In the genomic region with DNA sequence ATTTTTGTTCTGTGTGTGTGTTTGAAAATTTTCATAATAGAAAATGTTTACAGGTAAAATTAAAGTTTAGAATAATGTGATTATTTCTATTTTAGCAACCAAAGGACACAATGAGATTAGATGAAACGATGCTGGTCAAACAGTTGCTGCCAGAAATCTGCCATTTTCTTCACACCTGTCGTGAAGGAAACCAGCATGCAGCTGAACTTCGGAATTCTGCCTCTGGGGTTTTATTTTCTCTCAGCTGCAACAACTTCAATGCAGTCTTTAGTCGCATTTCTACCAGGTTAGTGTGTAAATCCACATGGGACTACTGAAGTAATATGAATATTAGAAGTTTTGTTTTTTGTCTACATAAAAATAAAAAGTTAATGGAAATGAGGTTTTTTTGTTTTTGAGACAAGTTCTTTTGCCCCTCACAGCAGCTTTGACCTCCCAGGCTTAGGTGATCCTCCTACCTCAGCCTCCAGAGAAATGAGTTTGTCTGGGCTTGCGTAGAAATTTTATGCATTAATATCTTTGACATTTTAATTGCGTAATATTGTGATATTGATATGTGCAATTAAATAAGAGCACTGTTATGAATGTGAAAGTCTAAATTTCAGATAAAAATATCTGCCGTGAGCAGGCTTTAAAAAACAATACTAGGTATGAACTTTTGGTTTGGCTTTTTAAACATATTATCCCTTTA, we compare ENCODE assay signal across 11 cellular contexts.
DNase-seq lines count a peak whose midpoint lies in the region; ATAC-seq and TF ChIP-seq lines count a peak whose summit lies in the region.
"Had no signal": no experiment of that assay in that cellular context is flagged by ENCODE, and none has a peak within 500 bp of the region (broad histone marks: within the 10 kb centered on the region; RNA-seq: fewer than 3 reads in every experiment).

No MANE protein-coding gene starts in this region.

- H3K79me2 ChIP-seq in GM23338 (replicated peaks; ENCODE audit: insufficient read depth): no peaks in the 10 kb centered on the region

- no peaks in the 10 kb centered on the region for H3K9me2 ChIP-seq in GM23338 (ENCODE audit: insufficient read depth)

- no peaks in the 10 kb centered on the region for H3K4me1 Mint-ChIP-seq in GM23338

- H3K9me3 Mint-ChIP-seq in GM23338: no peaks in the 10 kb centered on the region
- H3K9me3 Mint-ChIP-seq: CD4-positive, alpha-beta T cell; H9 had no signal

- intact Hi-C loops in adrenal gland (cut with DNase I): no loop called here

- H2AFZ ChIP-seq in GM23338: no peak overlapping the region

- H3K4me3 Mint-ChIP-seq in GM23338: no peak overlapping the region
- H3K4me3 Mint-ChIP-seq: CD4-positive, alpha-beta T cell; H9 had no signal

- no peaks in the 10 kb centered on the region for H3F3A ChIP-seq in GM23338 (replicated peaks; ENCODE audit: low read depth)

- no peak for TF ChIP-seq POLR2A in adrenal gland (IDR thresholded peaks at IDR 0.05)

- no peak overlapping the region for H3K27ac ChIP-seq in GM23338 (ENCODE audit: low read depth)
- H3K27ac ChIP-seq in SJCRH30: peak overlapping the region; percentile 41
- H3K27ac ChIP-seq in adrenal gland: no peak overlapping the region
- H3K27ac ChIP-seq: C4-2B had no signal

- 93 to 98% (median 95%) methylated on average over 7 of the region's 7 CpGs for WGBS in adrenal gland, 4 donors

- no peaks in the 10 kb centered on the region for H3K27me3 Mint-ChIP-seq in GM23338 (ENCODE audit: insufficient read depth, low read depth, poor library complexity)
- H3K27me3 Mint-ChIP-seq: CD4-positive, alpha-beta T cell had no signal

- no peak for ATAC-seq in GM23338

- no peaks in the 10 kb centered on the region for H3K4me1 ChIP-seq in GM23338 (ENCODE audit: insufficient read depth)
- peaks cover 9% of the 10 kb centered on the region for H3K4me1 ChIP-seq in SJCRH30
- H3K4me1 ChIP-seq in adrenal gland (replicated peaks in 1 of 2): no peaks in the 10 kb centered on the region
- H3K4me1 ChIP-seq: Caco-2 had no signal

- H3K36me3 ChIP-seq in GM23338 (ENCODE audit: insufficient read depth) (no peaks in the 10 kb centered on the region), SJCRH30 (peaks cover 21% of the 10 kb centered on the region), adrenal gland (replicated peaks in 1 of 2) (peaks cover 0 to 6% of the 10 kb centered on the region in 2 donors)

- H3K4me3 ChIP-seq in GM23338 (no peak overlapping the region), SJCRH30 (no peak overlapping the region), adrenal gland (no peak overlapping the region)

- no peaks in the 10 kb centered on the region for H4K20me1 ChIP-seq in GM23338 (replicated peaks; ENCODE audit: insufficient read depth)

- no peak overlapping the region for H3K4me2 ChIP-seq in GM23338

- H3K9me3 ChIP-seq in SJCRH30 (replicated peaks): no peaks in the 10 kb centered on the region
- H3K9me3 ChIP-seq in adrenal gland (replicated peaks in 1 of 3): no peaks in the 10 kb centered on the region
- H3K9me3 ChIP-seq: Caco-2 had no signal

- TF ChIP-seq CTCF in GM23338 (conservative IDR thresholded peaks at IDR 0.05; ENCODE audit: low read depth in 2 of 2) (no peak), adrenal gland (IDR thresholded peaks at IDR 0.05) (no peak)

- no peaks in the 10 kb centered on the region; the same call in 2 of the 3 replicates for H3K36me3 Mint-ChIP-seq in GM23338 (ENCODE audit: low read depth)

- H3K27me3 ChIP-seq in GM23338 (ENCODE audit: insufficient read depth): no peaks in the 10 kb centered on the region
- H3K27me3 ChIP-seq in SJCRH30: no peaks in the 10 kb centered on the region
- H3K27me3 ChIP-seq in adrenal gland: no peaks in the 10 kb centered on the region

- DNase-seq in GM23338 (ENCODE audit: low spot score) (peak; percentile 8), SJCRH30 (peak; percentile 27 to 70), myocyte (ENCODE audit: low read depth) (peak; percentile 41), NCI-H1694 treated with DMSO at 0.1 percent for 48 hours (lab: John Stamatoyannopoulos, UW) (no peak), adrenal gland (no peak)
- no peak for DNase-seq in effector CD4-positive, alpha-beta T cell
- DNase-seq: AML-193; Caco-2; CD4-positive, alpha-beta T cell; H9 had no signal

- no peak overlapping the region for H3K27ac Mint-ChIP-seq in GM23338
- H3K27ac Mint-ChIP-seq: CD4-positive, alpha-beta T cell; H9 had no signal

TF ChIP-seq in GM23338, 12 proteins besides CTCF, POLR2A, EP300 and RAD21:
- no peak for TF ChIP-seq ZNF462 (CRISPR knock-in tag; IDR thresholded peaks at IDR 0.05)
- no peak for TF ChIP-seq STAT1 (IDR thresholded peaks at IDR 0.05; ENCODE audit: unreplicated experiment)
- TF ChIP-seq EZH2 (IDR thresholded peaks at IDR 0.05; ENCODE audit: low read depth, unreplicated experiment): no peak
- TF ChIP-seq ZNF114 (CRISPR knock-in tag; IDR thresholded peaks at IDR 0.05): no peak
- TF ChIP-seq JUNB (IDR thresholded peaks at IDR 0.05; ENCODE audit: unreplicated experiment): no peak
- TF ChIP-seq NANOG (IDR thresholded peaks at IDR 0.05; ENCODE audit: borderline replicate concordance): no peak
- TF ChIP-seq, protein P1, sequence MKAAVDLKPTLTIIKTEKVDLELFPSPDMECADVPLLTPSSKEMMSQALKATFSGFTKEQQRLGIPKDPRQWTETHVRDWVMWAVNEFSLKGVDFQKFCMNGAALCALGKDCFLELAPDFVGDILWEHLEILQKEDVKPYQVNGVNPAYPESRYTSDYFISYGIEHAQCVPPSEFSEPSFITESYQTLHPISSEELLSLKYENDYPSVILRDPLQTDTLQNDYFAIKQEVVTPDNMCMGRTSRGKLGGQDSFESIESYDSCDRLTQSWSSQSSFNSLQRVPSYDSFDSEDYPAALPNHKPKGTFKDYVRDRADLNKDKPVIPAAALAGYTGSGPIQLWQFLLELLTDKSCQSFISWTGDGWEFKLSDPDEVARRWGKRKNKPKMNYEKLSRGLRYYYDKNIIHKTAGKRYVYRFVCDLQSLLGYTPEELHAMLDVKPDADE (IDR thresholded peaks at IDR 0.05): no peak
- no peak for TF ChIP-seq ZNF331 (CRISPR knock-in tag; IDR thresholded peaks at IDR 0.05; ENCODE audit: low read depth)
- TF ChIP-seq CREB1 (CRISPR knock-in tag; IDR thresholded peaks at IDR 0.05; ENCODE audit: low read depth): no peak
- TF ChIP-seq POLR2AphosphoS5 (IDR thresholded peaks at IDR 0.05; ENCODE audit: low read depth): no peak
- no peak for TF ChIP-seq EZH2phosphoT487 (IDR thresholded peaks at IDR 0.05; ENCODE audit: unreplicated experiment)

Comparison
In these comparisons a context has a peak if more than half of its experiments do, and no peak if none do; other contexts are left out.
1. DNase-seq: peak in GM23338 (single experiment), SJCRH30 (2 of 2) and myocyte (single experiment); none in NCI-H1694 treated with DMSO at 0.1 percent for 48 hours (single experiment), effector CD4-positive, alpha-beta T cell (single experiment) and adrenal gland (0 of 7).